ENCODE assay signal across 15 cellular contexts in genomic region chr12:67420506-67420905, GRCh38.
A peak's percentile ranks its signal among the peaks of the same experiment; 100 is the strongest.
DNase-seq lines count a peak whose midpoint lies in the region; FAIRE-seq and TF ChIP-seq lines count a peak whose summit lies in the region.
"Had no signal": no experiment of that assay in that cellular context is flagged by ENCODE, and none has a peak within 500 bp of the region (broad histone marks: within the 10 kb centered on the region; RNA-seq: fewer than 3 reads in every experiment).

No MANE protein-coding gene starts in this region.

- CTCF ChIA-PET in H1 (lab: Charles Lee; ENCODE audit: partially characterized antibody) = interaction anchor here (1.4 to 3.8 kb wide), 2 partner anchors 10 to 62 kb away, joined by 4 to 10 read pairs; no protein-coding TSS in a partner anchor
- CTCF ChIA-PET in CD8-positive, alpha-beta memory T cell (lab: Charles Lee) = interaction anchor here (1.3 kb wide), 1 partner anchor 31 kb away, joined by 3 read pairs; no protein-coding TSS in a partner anchor

- H3K36me3 Mint-ChIP-seq in nephron (ENCODE audit: low read depth) = no peaks in the 10 kb centered on the region
- no peaks in the 10 kb centered on the region for H3K36me3 Mint-ChIP-seq in T-helper 2 cell treated with Interferon-gamma antibody and Interleukin-4, amounts not matched to agents 5 μg/mL and 100 μg/mL, for 36 hours (ENCODE audit: low read depth)
- H3K36me3 Mint-ChIP-seq in CD8-positive, alpha-beta memory T cell = no peaks in the 10 kb centered on the region

- peaks cover 43% of the 10 kb centered on the region for H3K4me1 Mint-ChIP-seq in nephron
- H3K4me1 Mint-ChIP-seq in T-helper 2 cell treated with Interferon-gamma antibody and Interleukin-4, amounts not matched to agents 5 μg/mL and 100 μg/mL, for 36 hours (ENCODE audit: low read depth) = no peaks in the 10 kb centered on the region
- H3K4me1 Mint-ChIP-seq in CD8-positive, alpha-beta memory T cell = no peaks in the 10 kb centered on the region

- TF ChIP-seq CTCF in H1 (IDR thresholded peaks at IDR 0.05; ENCODE audit: control extremely low read depth in 1 of 3, insufficient read depth in 1 of 3, low read depth in 1 of 3, low read length in 3 of 3) (no peak), nephron (IDR thresholded peaks at IDR 0.05; ENCODE audit: unreplicated experiment in 3 of 3) (no peak), GM20000 (IDR thresholded peaks at IDR 0.05; ENCODE audit: extremely low read depth, missing control alignments) (no peak)

- H4K5ac ChIP-seq in H1 (ENCODE audit: insufficient read length, low read depth, low read length) = no peak overlapping the region

- no peak overlapping the region for H2BK15ac ChIP-seq in H1 (ENCODE audit: low read length)

- no peak for FAIRE-seq in H1 (lab: Jason Lieb, UNC)
- FAIRE-seq: GM12878, H54 had no signal

- H3K23me2 ChIP-seq in H1 (ENCODE audit: low read depth, low read length) = no peaks in the 10 kb centered on the region

- H3K56ac ChIP-seq in H1 (replicated peaks; ENCODE audit: insufficient read length, low read depth, low read length) = no peak overlapping the region

- no peaks in the 10 kb centered on the region for H3K9me3 Mint-ChIP-seq in nephron
- H3K9me3 Mint-ChIP-seq in T-helper 2 cell treated with Interferon-gamma antibody and Interleukin-4, amounts not matched to agents 5 μg/mL and 100 μg/mL, for 36 hours = no peaks in the 10 kb centered on the region
- no peaks in the 10 kb centered on the region for H3K9me3 Mint-ChIP-seq in CD8-positive, alpha-beta memory T cell

- H3K9me3 ChIP-seq in H1 (ENCODE audit: insufficient read depth in 2 of 2, low read depth in 1 of 2, low read length in 1 of 2) (no peaks in the 10 kb centered on the region), trophoblast cell (ENCODE audit: insufficient read depth, low read depth, low read length) (no peaks in the 10 kb centered on the region)
- no peaks in the 10 kb centered on the region for H3K9me3 ChIP-seq in CD8-positive, alpha-beta memory T cell (ENCODE audit: low read length)
- H3K9me3 ChIP-seq: BLaER1 had no signal

- POLR2A ChIA-PET in H1 (lab: Charles Lee; ENCODE audit: partially characterized antibody) = interaction anchor here (1.1 kb wide), 1 partner anchor 15 kb away, joined by 3 read pairs; no protein-coding TSS in a partner anchor
- POLR2A ChIA-PET in CD8-positive, alpha-beta memory T cell (lab: Charles Lee) = no interaction called here

- H4K8ac ChIP-seq in H1 (ENCODE audit: extremely low read depth, insufficient read depth, low read length) (no peak overlapping the region), trophoblast cell (ENCODE audit: low read depth, low read length) (no peak overlapping the region)

- H3K27me3 ChIP-seq in H1 (replicated peaks in 1 of 4; ENCODE audit: control insufficient read depth in 3 of 4, extremely low read depth in 1 of 4, insufficient read depth in 3 of 4, low read length in 3 of 4) (no peaks in the 10 kb centered on the region), trophoblast cell (ENCODE audit: insufficient read depth, low read length) (no peaks in the 10 kb centered on the region)
- no peaks in the 10 kb centered on the region for H3K27me3 ChIP-seq in CD8-positive, alpha-beta memory T cell (ENCODE audit: insufficient read depth, low read length, poor library complexity, severe bottlenecking)
- H3K27me3 ChIP-seq: BLaER1 had no signal

- no peak overlapping the region for H2BK120ac ChIP-seq in H1 (replicated peaks; ENCODE audit: low read depth, low read length)
- no peak overlapping the region for H2BK120ac ChIP-seq in trophoblast cell (ENCODE audit: insufficient read depth, low read length, poor library complexity)

- H3K23ac ChIP-seq in H1 (ENCODE audit: insufficient read length) = no peak overlapping the region
- no peak overlapping the region for H3K23ac ChIP-seq in trophoblast cell (ENCODE audit: low read length)

- no peak overlapping the region for H3K4me3 Mint-ChIP-seq in nephron
- H3K4me3 Mint-ChIP-seq in T-helper 2 cell treated with Interferon-gamma antibody and Interleukin-4, amounts not matched to agents 5 μg/mL and 100 μg/mL, for 36 hours = no peak overlapping the region
- no peak overlapping the region for H3K4me3 Mint-ChIP-seq in CD8-positive, alpha-beta memory T cell

- H2BK20ac ChIP-seq in H1 (ENCODE audit: low read length) = no peak overlapping the region

- no peak overlapping the region for H2AK5ac ChIP-seq in H1 (ENCODE audit: low read depth, low read length)
- no peak overlapping the region for H2AK5ac ChIP-seq in trophoblast cell (ENCODE audit: low read length)

- H3K14ac ChIP-seq in H1 (ENCODE audit: insufficient read length) (no peak overlapping the region), trophoblast cell (ENCODE audit: low read length) (no peak overlapping the region)

- H3K4me1 ChIP-seq in H1 (replicated peaks in 1 of 4; ENCODE audit: control insufficient read depth in 3 of 4, insufficient read depth in 4 of 4, low read length in 3 of 4) (peaks cover 0 to 13% (median 7%) of the 10 kb centered on the region in 4 experiments; a peak in 4 of 7 replicates), trophoblast cell (ENCODE audit: control insufficient read depth in 1 of 2, insufficient read depth in 2 of 2, low read length in 2 of 2) (peaks cover 5% of the 10 kb centered on the region in 2 experiments)
- no peaks in the 10 kb centered on the region for H3K4me1 ChIP-seq in CD8-positive, alpha-beta memory T cell (ENCODE audit: insufficient read depth, low read length)
- H3K4me1 ChIP-seq: BLaER1 had no signal

- no peak for TF ChIP-seq RAD21 in H1 (IDR thresholded peaks at IDR 0.05 in 1 of 2, conservative IDR thresholded peaks at IDR 0.05 in 1 of 2; ENCODE audit: low read depth in 2 of 2, low read length in 2 of 2)

- no peak overlapping the region for H4K12ac ChIP-seq in trophoblast cell (ENCODE audit: low read depth, low read length)

- H4K91ac ChIP-seq in H1 (replicated peaks; ENCODE audit: insufficient read length, low read length) (no peak overlapping the region), trophoblast cell (ENCODE audit: low read depth, low read length) (no peak overlapping the region)

- no peaks in the 10 kb centered on the region for H3K79me1 ChIP-seq in H1 (ENCODE audit: low read depth, low read length)
- H3K79me1 ChIP-seq in trophoblast cell (ENCODE audit: low read length) = no peaks in the 10 kb centered on the region

- peaks cover 3% of the 10 kb centered on the region for H3K27me3 Mint-ChIP-seq in nephron (ENCODE audit: low read depth)
- peaks cover 5% of the 10 kb centered on the region for H3K27me3 Mint-ChIP-seq in T-helper 2 cell treated with Interferon-gamma antibody and Interleukin-4, amounts not matched to agents 5 μg/mL and 100 μg/mL, for 36 hours (ENCODE audit: low read depth)
- peaks cover 0 to 5% of the 10 kb centered on the region in 2 donors for H3K27me3 Mint-ChIP-seq in CD8-positive, alpha-beta memory T cell

- DNase-seq in ELF-1 (ENCODE audit: low read depth, low spot score) = peak; percentile 30
- no peak for DNase-seq in H1 (ENCODE audit: low read depth in 1 of 2, low spot score in 2 of 2)
- peak; percentile 37 to 74 for DNase-seq in trophoblast cell
- DNase-seq in GM20000 (ENCODE audit: low spot score) = no peak
- DNase-seq in T-helper 2 cell treated with Interferon-gamma antibody and Interleukin-4, amounts not matched to agents 5 μg/mL and 100 μg/mL, for 36 hours (ENCODE audit: low spot score) = no peak
- DNase-seq in CD8-positive, alpha-beta memory T cell = no peak
- DNase-seq: AML-193, DMS53, IMR-90, KBM-7 had no signal

- no peak overlapping the region for H3K4me3 ChIP-seq in H1 (ENCODE audit: extremely low read depth in 1 of 4, insufficient read depth in 2 of 4, low read depth in 3 of 4, low read length in 4 of 4)
- H3K4me3 ChIP-seq in trophoblast cell (ENCODE audit: low read depth, low read length) = no peak overlapping the region
- no peak overlapping the region for H3K4me3 ChIP-seq in CD8-positive, alpha-beta memory T cell (ENCODE audit: low read length)
- H3K4me3 ChIP-seq: BLaER1, GM12878 had no signal

- H3K79me2 ChIP-seq in H1 (ENCODE audit: control insufficient read depth in 1 of 2, insufficient read depth in 2 of 2, low read length in 2 of 2) (no peaks in the 10 kb centered on the region), trophoblast cell (ENCODE audit: control insufficient read depth, insufficient read depth, low read length, poor library complexity) (no peaks in the 10 kb centered on the region)

- H3K27ac ChIP-seq in H1 (ENCODE audit: low read depth, low read length) (no peak overlapping the region), trophoblast cell (ENCODE audit: low read depth, low read length) (no peak overlapping the region)
- H3K27ac ChIP-seq in CD8-positive, alpha-beta memory T cell (ENCODE audit: low read depth, low read length) = no peak overlapping the region
- H3K27ac ChIP-seq: 22Rv1, BLaER1 had no signal

- H2AFZ ChIP-seq in H1 (ENCODE audit: low read length) (no peak overlapping the region), trophoblast cell (ENCODE audit: insufficient read depth, low read length, poor library complexity) (no peak overlapping the region)

- 90% methylated on average over 3 of the region's 3 CpGs; no CpG with 5 or more reads in 1 of the 2 experiments for WGBS in H1 (ENCODE audit: extremely low coverage in 1 of 2, insufficient coverage in 1 of 2, insufficient read length in 1 of 2, insufficient replicate concordance in 2 of 2, low coverage in 1 of 2, low lambda C conversion rate in 2 of 2, missing lambda C conversion rate in 1 of 2), 2 experiments
- no CpG with 5 or more reads among the region's 3 CpGs for WGBS in trophoblast cell (ENCODE audit: extremely low coverage, insufficient coverage, insufficient read length)

- no peaks in the 10 kb centered on the region for H4K20me1 ChIP-seq in H1 (replicated peaks in 1 of 2; ENCODE audit: control insufficient read depth in 1 of 2, insufficient read depth in 2 of 2, low read length in 2 of 2)
- H4K20me1 ChIP-seq: BLaER1 had no signal

- TF ChIP-seq POLR2A in H1 (IDR thresholded peaks at IDR 0.05; ENCODE audit: control extremely low read depth in 1 of 2, low read depth in 2 of 2, low read length in 2 of 2) = no peak

- H3K4ac ChIP-seq in H1 (replicated peaks; ENCODE audit: insufficient read length, low read depth, low read length) (no peak overlapping the region), trophoblast cell (ENCODE audit: low read depth, low read length) (no peak overlapping the region)

- no peak overlapping the region; a peak in 1 of 4 replicates for H3K4me2 ChIP-seq in H1 (ENCODE audit: insufficient read depth in 1 of 2, low read depth in 2 of 2, low read length in 2 of 2)
- no peak overlapping the region for H3K4me2 ChIP-seq in trophoblast cell (ENCODE audit: low read length)
- H3K4me2 ChIP-seq: BLaER1 had no signal

- TF ChIP-seq EP300 in H1 (IDR thresholded peaks at IDR 0.05; ENCODE audit: borderline replicate concordance in 1 of 2, low read depth in 2 of 2, low read length in 2 of 2) = no peak

- H3K36me3 ChIP-seq in H1 (ENCODE audit: control insufficient read depth in 2 of 4, insufficient read depth in 4 of 4, low read length in 3 of 4) (no peaks in the 10 kb centered on the region), trophoblast cell (ENCODE audit: control insufficient read depth in 1 of 2, insufficient read depth in 2 of 2, low read length in 2 of 2) (no peaks in the 10 kb centered on the region)
- H3K36me3 ChIP-seq in CD8-positive, alpha-beta memory T cell (ENCODE audit: insufficient read depth, low read length) = no peaks in the 10 kb centered on the region
- H3K36me3 ChIP-seq: BLaER1 had no signal

- H3K9ac ChIP-seq in H1 (replicated peaks in 1 of 4; ENCODE audit: extremely low read depth in 1 of 4, low read depth in 3 of 4, low read length in 3 of 4) (no peak overlapping the region), trophoblast cell (ENCODE audit: low read length) (no peak overlapping the region)
- H3K9ac ChIP-seq: BLaER1 had no signal

- no peak overlapping the region for H3K18ac ChIP-seq in H1 (ENCODE audit: extremely low read depth, low read length)
- H3K18ac ChIP-seq in trophoblast cell (ENCODE audit: low read length) = no peak overlapping the region

- peak overlapping the region; percentile 11; the same call in 1 of the 2 replicates for H2BK5ac ChIP-seq in H1 (ENCODE audit: low read depth, low read length)
- H2BK5ac ChIP-seq in trophoblast cell (ENCODE audit: low read depth, low read length, poor library complexity) = no peak overlapping the region

- H2BK12ac ChIP-seq in H1 (ENCODE audit: low read depth, low read length) (no peak overlapping the region), trophoblast cell (ENCODE audit: low read length) (no peak overlapping the region)

- peak overlapping the region in 2 of 3 experiments; percentile 10 to 45 for H3K27ac Mint-ChIP-seq in nephron
- no peak overlapping the region for H3K27ac Mint-ChIP-seq in T-helper 2 cell treated with Interferon-gamma antibody and Interleukin-4, amounts not matched to agents 5 μg/mL and 100 μg/mL, for 36 hours
- H3K27ac Mint-ChIP-seq in CD8-positive, alpha-beta memory T cell = no peak overlapping the region

Comparison
In these comparisons a context has a peak if more than half of its experiments do, and no peak if none do; other contexts are left out.
1. DNase-seq: peak in ELF-1 (single experiment) and trophoblast cell (2 of 2); none in H1 (0 of 2), GM20000 (single experiment), T-helper 2 cell treated with Interferon-gamma antibody and Interleukin-4, amounts not matched to agents 5 μg/mL and 100 μg/mL, for 36 hours (single experiment) and CD8-positive, alpha-beta memory T cell (0 of 5).
2. H3K27ac Mint-ChIP-seq: peak in nephron (2 of 3); none in T-helper 2 cell treated with Interferon-gamma antibody and Interleukin-4, amounts not matched to agents 5 μg/mL and 100 μg/mL, for 36 hours (single experiment) and CD8-positive, alpha-beta memory T cell (0 of 8).